ENCODE assay signal across 9 cellular contexts in the genomic region with DNA sequence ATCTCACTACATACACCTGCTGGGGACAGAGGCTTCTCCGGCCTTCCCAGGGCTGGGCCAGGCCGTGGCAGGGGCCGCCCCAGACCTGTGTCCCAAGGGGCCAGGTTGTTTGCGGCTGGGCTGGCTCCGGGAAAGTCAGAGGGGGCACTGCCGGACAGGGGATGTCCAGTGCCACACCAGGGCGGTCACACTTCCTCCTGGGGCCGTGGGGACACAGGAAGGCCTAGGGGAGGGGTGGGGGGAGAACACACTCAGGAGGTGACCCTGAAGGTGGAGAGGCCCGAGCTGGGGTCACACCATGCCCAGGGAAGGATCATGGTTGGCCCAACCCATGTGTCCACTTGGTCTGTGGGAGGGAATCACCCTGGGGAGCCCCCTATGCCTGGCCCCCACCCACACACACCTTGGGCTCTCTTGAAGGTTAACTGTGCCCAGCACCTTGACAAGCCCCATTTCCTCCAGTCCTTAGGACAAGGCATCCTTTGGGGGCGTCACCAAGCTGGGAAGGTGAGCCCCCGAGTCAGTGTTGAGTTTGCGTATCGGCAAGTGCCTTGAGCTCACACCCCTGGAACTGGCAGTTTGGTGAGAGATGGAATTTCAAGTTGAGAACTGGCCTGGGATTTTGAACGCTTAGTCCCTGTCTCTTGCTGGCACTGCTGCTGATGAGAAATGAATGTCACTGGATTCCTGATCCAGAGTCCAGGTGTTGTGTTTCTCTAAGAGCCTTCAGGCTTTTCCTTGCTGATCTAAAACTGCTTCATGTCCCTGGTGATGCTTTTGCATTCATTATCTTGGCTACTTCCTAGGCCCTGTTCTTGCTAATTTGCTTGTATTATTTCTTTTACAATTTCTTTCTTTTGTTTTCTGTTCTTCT. TPM values are rescaled to one million over a fixed set of nuclear protein-coding genes. Genes with fewer than 3 reads are reported as not detected.
DNase-seq lines count a peak whose midpoint lies in the region; ATAC-seq, FAIRE-seq and TF ChIP-seq lines count a peak whose summit lies in the region.
"Had no signal": no experiment of that assay in that cellular context is flagged by ENCODE, and none has a peak within 500 bp of the region (broad histone marks: within the 10 kb centered on the region; RNA-seq: fewer than 3 reads in every experiment).

No MANE protein-coding gene starts in this region.

- H3K27me3 Mint-ChIP-seq in activated naive CD8-positive, alpha-beta T cell treated with anti-CD3 and anti-CD28 coated beads for 36 hours = no peaks in the 10 kb centered on the region
- peaks cover 1% of the 10 kb centered on the region for H3K27me3 Mint-ChIP-seq in memory B cell

- no peak for TF ChIP-seq CTCF in A549 (IDR thresholded peaks at IDR 0.05)
- no peak for TF ChIP-seq CTCF in GM12865 (IDR thresholded peaks at IDR 0.05; ENCODE audit: insufficient read depth, low read depth, low read length, missing control alignments)

- CTCF ChIA-PET in A549 (lab: Yijun Ruan, JAX) = interaction anchor here (0.6 to 5.5 kb wide), 20 partner anchors 9 to 266 kb away, joined by 3 to 65 read pairs (median 4); a partner anchor contains a TSS

- WGBS in A549 (ENCODE audit: missing lambda C conversion rate) = 94% methylated on average over 13 of the region's 14 CpGs

- H3K4me3 ChIP-seq in A549 = peak overlapping the region; percentile 66
- H3K4me3 ChIP-seq in GM12865 (ENCODE audit: low read depth, low read length) = peak overlapping the region; percentile 90

- POLR2A ChIA-PET in A549 (lab: Yijun Ruan, JAX) = interaction anchor here (0.6 to 1.5 kb wide), 2 partner anchors 46 to 77 kb away, joined by 4 to 5 read pairs; no protein-coding TSS in a partner anchor

- H3K9me3 Mint-ChIP-seq in activated naive CD8-positive, alpha-beta T cell treated with anti-CD3 and anti-CD28 coated beads for 36 hours = no peaks in the 10 kb centered on the region
- H3K9me3 Mint-ChIP-seq in memory B cell = no peaks in the 10 kb centered on the region

- no peak for TF ChIP-seq RAD21 in A549 (conservative IDR thresholded peaks at IDR 0.05 in 1 of 2, IDR thresholded peaks at IDR 0.05 in 1 of 2)

- no peaks in the 10 kb centered on the region for H3K36me3 Mint-ChIP-seq in activated naive CD8-positive, alpha-beta T cell treated with anti-CD3 and anti-CD28 coated beads for 36 hours
- H3K36me3 Mint-ChIP-seq in memory B cell = no peaks in the 10 kb centered on the region

- ATAC-seq in A549 = peak in 1 of 2 experiments; percentile 2; a peak in 3 of 6 replicates
- no peak for ATAC-seq in memory B cell (ENCODE audit: low read depth)
- ATAC-seq in GM18870 (IDR thresholded peaks at IDR 0.05; ENCODE audit: unreplicated experiment) = no peak
- no peak for ATAC-seq in GM18502 (IDR thresholded peaks at IDR 0.05; ENCODE audit: poor library complexity, unreplicated experiment)
- no peak for ATAC-seq in HG03378 (IDR thresholded peaks at IDR 0.05; ENCODE audit: unreplicated experiment)

- no peak for DNase-seq in A549 (ENCODE audit: low read depth in 1 of 2, low spot score in 1 of 2)
- DNase-seq in GM12865 (ENCODE audit: low read depth) = peak; percentile 34
- DNase-seq in activated naive CD8-positive, alpha-beta T cell treated with anti-CD3 and anti-CD28 coated beads for 36 hours = no peak
- DNase-seq in memory B cell (ENCODE audit: low spot score in 2 of 2) = no peak
- no peak for DNase-seq in NCI-H1092 (lab: John Stamatoyannopoulos, UW)
- DNase-seq: NK-92 treated with Interleukin-12 subunit alpha and Interleukin-12 subunit beta, amount 100 ng/mL, for 24 hours had no signal

- peak overlapping the region; percentile 99 for H3K4me2 ChIP-seq in A549

- TF ChIP-seq EP300 in A549 (IDR thresholded peaks at IDR 0.05) = no peak

- peak overlapping the region; percentile 59 for H3K4me3 Mint-ChIP-seq in activated naive CD8-positive, alpha-beta T cell treated with anti-CD3 and anti-CD28 coated beads for 36 hours
- H3K4me3 Mint-ChIP-seq in memory B cell = peak overlapping the region; percentile 85

- no peak for FAIRE-seq in A549 (lab: Jason Lieb, UNC)

- TF ChIP-seq POLR2A in A549 (IDR thresholded peaks at IDR 0.05; ENCODE audit: low read length) = no peak

- no peaks in the 10 kb centered on the region for H3K9me3 ChIP-seq in A549

- H3K4me1 Mint-ChIP-seq in activated naive CD8-positive, alpha-beta T cell treated with anti-CD3 and anti-CD28 coated beads for 36 hours = peaks cover 14% of the 10 kb centered on the region
- peaks cover 26% of the 10 kb centered on the region for H3K4me1 Mint-ChIP-seq in memory B cell

- peak overlapping the region; percentile 89 to 99; a peak in 5 of 6 replicates for H3K27ac ChIP-seq in A549

- peak overlapping the region; percentile 4 for H3K27ac Mint-ChIP-seq in activated naive CD8-positive, alpha-beta T cell treated with anti-CD3 and anti-CD28 coated beads for 36 hours
- no peak overlapping the region for H3K27ac Mint-ChIP-seq in memory B cell

- H3K4me1 ChIP-seq in A549 = peaks cover 43% of the 10 kb centered on the region

TF ChIP-seq in A549, 52 proteins besides CTCF, POLR2A, EP300 and RAD21:
- TF ChIP-seq KDM5A (IDR thresholded peaks at IDR 0.05) (no peak), ESRRA (IDR thresholded peaks at IDR 0.05; ENCODE audit: borderline replicate concordance, low read length) (no peak), TFCP2L1 (CRISPR knock-in tag; IDR thresholded peaks at IDR 0.05) (no peak), CEBPB (IDR thresholded peaks at IDR 0.05) (no peak), CBX8 (IDR thresholded peaks at IDR 0.05) (no peak), TP53 (CRISPR knock-in tag; IDR thresholded peaks at IDR 0.05) (no peak), HOXB5 (CRISPR knock-in tag; IDR thresholded peaks at IDR 0.05) (no peak), HOXB13 (CRISPR knock-in tag; IDR thresholded peaks at IDR 0.05; ENCODE audit: low read depth) (no peak), NR3C1 (IDR thresholded peaks at IDR 0.05) (no peak), GATA3 (IDR thresholded peaks at IDR 0.05; ENCODE audit: borderline replicate concordance) (no peak), EHF (CRISPR knock-in tag; IDR thresholded peaks at IDR 0.05) (no peak)

RNA-seq across cellular contexts. Expression of a gene that starts 7.7 kb away (rescaled TPM):
- 2,042 and 2,306 TPM in 2 replicates for polyA plus RNA-seq in A549 (2011; rRNA removed)
- polyA plus RNA-seq in A549 (2012; cell fraction: cytosol; rRNA removed) = 14,539 and 15,776 TPM in 2 replicates
- polyA plus RNA-seq in A549 (2012; cell fraction: nucleus; rRNA removed) = 26,089 and 28,335 TPM in 2 replicates
- polyA plus RNA-seq in A549 (2017; fragmentation: RNase III; extraction: RNeasy Plus Mini Kit Qiagen cat#74134 plus additional on column Dnase treatment) = 7,182 to 8,782 TPM (median 7,263 TPM) in 3 replicates
- polyA minus RNA-seq in A549 (2011; rRNA and poly(A)+ RNA removed) = 2,054 and 3,772 TPM in 2 replicates
- 1,000 to 10,000 TPM; 4,989 to 4,998 TPM for total RNA-seq in activated naive CD8-positive, alpha-beta T cell treated with anti-CD3 and anti-CD28 coated beads for 36 hours

RNA-seq across cellular contexts. Expression of a gene that starts 7.9 kb away (rescaled TPM):
- polyA plus RNA-seq in A549 (2011; rRNA removed) = 0.84 and 1.2 TPM in 2 replicates
- polyA plus RNA-seq in A549 (2012; cell fraction: cytosol; rRNA removed) = 0.74 and 1.1 TPM in 2 replicates
- 7.5 and 8.3 TPM in 2 replicates for polyA plus RNA-seq in A549 (2012; cell fraction: nucleus; rRNA removed)
- polyA plus RNA-seq in A549 (2017; fragmentation: RNase III; extraction: RNeasy Plus Mini Kit Qiagen cat#74134 plus additional on column Dnase treatment) = 1.3 to 1.7 TPM (median 1.3 TPM) in 3 replicates
- polyA minus RNA-seq in A549 (2011; rRNA and poly(A)+ RNA removed) = 3.6 and 3.7 TPM in 2 replicates
- under 1 TPM; 0.29 to 0.36 TPM for total RNA-seq in activated naive CD8-positive, alpha-beta T cell treated with anti-CD3 and anti-CD28 coated beads for 36 hours

RNA-seq across cellular contexts. Expression of a gene that starts 31.9 kb away (rescaled TPM):
- 5.4 and 7.2 TPM in 2 replicates for polyA plus RNA-seq in A549 (2011; rRNA removed)
- polyA plus RNA-seq in A549 (2012; cell fraction: cytosol; rRNA removed) = 17.3 and 25.1 TPM in 2 replicates
- polyA plus RNA-seq in A549 (2012; cell fraction: nucleus; rRNA removed) = 52.4 and 75.7 TPM in 2 replicates
- polyA plus RNA-seq in A549 (2017; fragmentation: RNase III; extraction: RNeasy Plus Mini Kit Qiagen cat#74134 plus additional on column Dnase treatment) = 16.2 to 17.7 TPM (median 16.8 TPM) in 3 replicates
- polyA minus RNA-seq in A549 (2011; rRNA and poly(A)+ RNA removed) = 7.8 and 10.0 TPM in 2 replicates
- 10 to 100 TPM; 48.1 to 51.1 TPM for total RNA-seq in activated naive CD8-positive, alpha-beta T cell treated with anti-CD3 and anti-CD28 coated beads for 36 hours
